Comparison of ENCODE assay signal across 15 cellular contexts in genomic region chr21:36499578-36500471, GRCh38. TPM values are rescaled to one million over a fixed set of nuclear protein-coding genes. Genes with fewer than 3 reads are reported as not detected.
DNase-seq lines count a peak whose midpoint lies in the region; ATAC-seq, FAIRE-seq and TF ChIP-seq lines count a peak whose summit lies in the region.
"Had no signal": no experiment of that assay in that cellular context is flagged by ENCODE, and none has a peak within 500 bp of the region (broad histone marks: within the 10 kb centered on the region; RNA-seq: fewer than 3 reads in every experiment).

No MANE protein-coding gene starts in this region.

- no peaks in the 10 kb centered on the region; the same call in none of the 2 replicates for H3K27me3 Mint-ChIP-seq in HFFc6 (ENCODE audit: insufficient read depth)
- H3K27me3 Mint-ChIP-seq: activated B cell treated with CpG ODN at 0.5 μM for 24 hours had no signal

- H3K27ac ChIP-seq in body of pancreas: peak overlapping the region in 3 of 4 donors; percentile 58 to 66 (median 58)

- no peaks in the 10 kb centered on the region for H3K36me3 Mint-ChIP-seq in HFFc6 (ENCODE audit: low read depth)

- no peaks in the 10 kb centered on the region for H3K27me3 ChIP-seq in body of pancreas

- peaks cover 8% of the 10 kb centered on the region for H3K4me1 ChIP-seq in body of pancreas

- TF ChIP-seq POLR2A in body of pancreas (IDR thresholded peaks at IDR 0.05) (peak in 1 of 3 donors; percentile 30), GM12892 (IDR thresholded peaks at IDR 0.05; ENCODE audit: low read depth, low read length) (no peak), erythroblast (IDR thresholded peaks at IDR 0.05; ENCODE audit: low read length) (no peak)

- H3K9me3 Mint-ChIP-seq in HFFc6: peaks cover 5% of the 10 kb centered on the region; the same call in 1 of the 2 replicates

- H3K36me3 ChIP-seq in body of pancreas (replicated peaks in 1 of 2; ENCODE audit: insufficient read depth in 1 of 2, low read depth in 2 of 2): no peaks in the 10 kb centered on the region

- H3K9me3 ChIP-seq in body of pancreas: no peaks in the 10 kb centered on the region

- WGBS in body of pancreas, 2 donors: 47 to 50% methylated on average over 20 to 25 of the region's 25 CpGs

- H3K4me1 Mint-ChIP-seq in HFFc6 (ENCODE audit: low read depth): peaks cover 17% of the 10 kb centered on the region; the same call in 1 of the 2 replicates

- H3K4me3 Mint-ChIP-seq in HFFc6: peak overlapping the region; percentile 28; the same call in 1 of the 2 replicates
- H3K4me3 Mint-ChIP-seq: activated B cell treated with CpG ODN at 0.5 μM for 24 hours; activated T-cell treated with anti-CD3 and anti-CD28 coated beads, Interleukin-2, amount 50 U/mL, for 24 hours had no signal

- ATAC-seq in body of pancreas: peak; percentile 89
- no peak for ATAC-seq in omental fat pad (ENCODE audit: low FRiP score)

- TF ChIP-seq CTCF in HFFc6 (IDR thresholded peaks at IDR 0.05) (no peak), body of pancreas (IDR thresholded peaks at IDR 0.05) (no peak), omental fat pad (IDR thresholded peaks at IDR 0.05) (no peak)

- no peak overlapping the region for H3K27ac Mint-ChIP-seq in HFFc6
- H3K27ac Mint-ChIP-seq: activated B cell treated with CpG ODN at 0.5 μM for 24 hours; activated T-cell treated with anti-CD3 and anti-CD28 coated beads, Interleukin-2, amount 50 U/mL, for 24 hours had no signal

- DNase-seq in HFFc6 (no peak), body of pancreas (peak; percentile 45 to 65 (median 50)), iPS-NIHi11 (ENCODE audit: low spot score) (peak; percentile 50), stromal cell of bone marrow (ENCODE audit: low read depth) (peak; percentile 50), NAMALWA (ENCODE audit: low spot score) (no peak), GM12892 (ENCODE audit: insufficient read length) (no peak), erythroblast (lab: John Stamatoyannopoulos, UW) (no peak), omental fat pad (ENCODE audit: low spot score) (no peak)
- DNase-seq: activated B cell treated with CpG ODN at 0.5 μM for 24 hours; activated T-cell treated with anti-CD3 and anti-CD28 coated beads, Interleukin-2, amount 50 U/mL, for 24 hours; central memory CD4-positive, alpha-beta T cell; DMS53; midbrain; SIG-M5 had no signal

- no peak overlapping the region for H3K4me3 ChIP-seq in body of pancreas
- H3K4me3 ChIP-seq: skin epidermis had no signal

- intact Hi-C loops in body of pancreas (cut with DNase I): no loop called here

- no peak for FAIRE-seq in GM12892 (lab: Jason Lieb, UNC)

RNA-seq across cellular contexts. Expression of gene CLDN14, which starts 19.9 kb away (rescaled TPM):
- under 1 TPM in 2 of 6 experiments, not detected in 4; 0.14 to 0.17 TPM for total RNA-seq in HFFc6 (2021; fragmentation: NEBNext Ultra II Directional; extraction: Animal tissue kit (Norgen Biotek cat#: 25700))
- total RNA-seq in body of pancreas: under 1 TPM in 1 of 2 donors, not detected in 1; 0.26 TPM
- 4.7 TPM for polyA plus RNA-seq in GM12892 (2012; ENCODE audit: missing spikeins)
- total RNA-seq in omental fat pad: not detected

Comparison
In these comparisons a context has a peak if more than half of its experiments do, and no peak if none do; other contexts are left out.
1. DNase-seq: peak in body of pancreas (4 of 4), iPS-NIHi11 (single experiment) and stromal cell of bone marrow (single experiment); none in HFFc6 (single experiment), NAMALWA (single experiment), GM12892 (single experiment), erythroblast (0 of 2) and omental fat pad (single experiment).